ENCODE assay signal across 1 cellular context in the genomic region with DNA sequence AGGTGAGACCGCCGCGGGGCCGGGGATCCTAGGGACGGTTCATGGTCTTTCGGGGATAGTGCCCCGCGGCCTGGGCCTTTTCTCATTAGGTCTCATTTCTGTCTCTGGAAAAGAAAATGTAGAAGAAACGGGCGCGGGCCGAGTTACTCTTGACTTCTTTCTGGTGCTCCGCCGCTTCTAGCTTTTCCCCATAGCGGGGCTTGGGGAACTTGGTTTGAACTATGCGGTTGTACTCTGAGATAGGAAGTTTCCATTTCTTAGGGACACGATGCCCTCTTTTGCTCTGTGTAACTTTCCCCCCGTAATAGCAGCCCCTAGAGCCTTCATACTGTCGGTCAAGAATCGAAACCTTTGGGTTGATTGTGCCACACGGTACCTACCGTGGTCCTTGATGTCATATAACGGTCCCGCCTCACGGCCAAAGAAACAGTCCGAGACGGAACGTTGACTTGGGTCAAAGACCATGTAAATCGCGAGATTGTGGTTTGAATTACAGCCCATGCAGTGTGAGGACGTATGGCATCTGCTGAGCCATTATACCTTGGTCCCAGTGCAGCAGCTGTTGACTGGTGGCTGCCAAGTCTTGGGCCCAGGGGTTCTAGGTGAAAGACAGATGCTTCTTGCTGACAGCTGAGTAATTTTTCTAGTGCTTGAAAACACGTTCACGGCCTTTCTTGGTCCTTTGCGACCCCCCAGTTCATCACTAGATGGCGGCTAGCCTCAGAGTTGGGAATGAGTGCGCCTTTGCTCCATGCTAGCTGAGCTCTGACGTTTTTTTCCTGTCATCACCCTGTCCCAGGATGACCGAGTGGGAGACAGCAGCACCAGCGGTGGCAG.
TF ChIP-seq lines count a peak whose summit lies in the region.

No MANE protein-coding gene starts in this region.

TF ChIP-seq in HepG2, 621 proteins besides CTCF, POLR2A, EP300 and RAD21:
- peak; percentile 5; the same call in 1 of the 2 replicates for TF ChIP-seq ZSCAN9 (CRISPR knock-in tag; IDR thresholded peaks at IDR 0.05; ENCODE audit: borderline replicate concordance)
- TF ChIP-seq ASH2L (IDR thresholded peaks at IDR 0.05; ENCODE audit: insufficient read length, low read depth, low read length) = peak; percentile 9
- TF ChIP-seq ZNF720 (CRISPR knock-in tag; IDR thresholded peaks at IDR 0.05) = no peak
- 0 out of 2 replicates have a peak, but pooled peaks have one; percentile 4 for TF ChIP-seq CREB1 (IDR thresholded peaks at IDR 0.05)
- peak; percentile 26; the same call in 1 of the 2 replicates for TF ChIP-seq CREB1 (CRISPR knock-in tag; IDR thresholded peaks at IDR 0.05)
- 0 out of 2 replicates have a peak, but pooled peaks have one; percentile 5 for TF ChIP-seq REPIN1 (CRISPR knock-in tag; IDR thresholded peaks at IDR 0.05; ENCODE audit: borderline replicate concordance, low read depth)
- TF ChIP-seq SAFB2 (CRISPR knock-in tag; IDR thresholded peaks at IDR 0.05; ENCODE audit: borderline replicate concordance, low read depth) = no peak
- TF ChIP-seq STAG1 (CRISPR knock-in tag; IDR thresholded peaks at IDR 0.05) = peak; percentile 44
- TF ChIP-seq AHR (CRISPR knock-in tag; IDR thresholded peaks at IDR 0.05) = no peak
- TF ChIP-seq, protein P1, sequence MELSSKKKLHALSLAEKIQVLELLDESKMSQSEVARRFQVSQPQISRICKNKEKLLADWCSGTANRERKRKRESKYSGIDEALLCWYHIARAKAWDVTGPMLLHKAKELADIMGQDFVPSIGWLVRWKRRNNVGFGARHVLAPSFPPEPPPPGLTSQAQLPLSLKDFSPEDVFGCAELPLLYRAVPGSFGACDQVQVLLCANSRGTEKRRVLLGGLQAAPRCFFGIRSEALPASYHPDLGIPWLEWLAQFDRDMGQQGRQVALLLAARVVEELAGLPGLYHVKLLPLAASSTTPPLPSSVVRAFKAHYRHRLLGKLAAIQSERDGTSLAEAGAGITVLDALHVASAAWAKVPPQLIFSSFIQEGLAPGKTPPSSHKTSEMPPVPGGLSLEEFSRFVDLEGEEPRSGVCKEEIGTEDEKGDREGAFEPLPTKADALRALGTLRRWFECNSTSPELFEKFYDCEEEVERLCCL (CRISPR knock-in tag; IDR thresholded peaks at IDR 0.05; ENCODE audit: borderline replicate concordance) = 0 out of 2 replicates have a peak, but pooled peaks have one; percentile 61
- peak; percentile 27; the same call in 1 of the 2 replicates for TF ChIP-seq ATF1 (CRISPR knock-in tag; IDR thresholded peaks at IDR 0.05)
- TF ChIP-seq PAX8 (CRISPR knock-in tag; IDR thresholded peaks at IDR 0.05; ENCODE audit: borderline replicate concordance) = no peak
- TF ChIP-seq, protein P2, sequence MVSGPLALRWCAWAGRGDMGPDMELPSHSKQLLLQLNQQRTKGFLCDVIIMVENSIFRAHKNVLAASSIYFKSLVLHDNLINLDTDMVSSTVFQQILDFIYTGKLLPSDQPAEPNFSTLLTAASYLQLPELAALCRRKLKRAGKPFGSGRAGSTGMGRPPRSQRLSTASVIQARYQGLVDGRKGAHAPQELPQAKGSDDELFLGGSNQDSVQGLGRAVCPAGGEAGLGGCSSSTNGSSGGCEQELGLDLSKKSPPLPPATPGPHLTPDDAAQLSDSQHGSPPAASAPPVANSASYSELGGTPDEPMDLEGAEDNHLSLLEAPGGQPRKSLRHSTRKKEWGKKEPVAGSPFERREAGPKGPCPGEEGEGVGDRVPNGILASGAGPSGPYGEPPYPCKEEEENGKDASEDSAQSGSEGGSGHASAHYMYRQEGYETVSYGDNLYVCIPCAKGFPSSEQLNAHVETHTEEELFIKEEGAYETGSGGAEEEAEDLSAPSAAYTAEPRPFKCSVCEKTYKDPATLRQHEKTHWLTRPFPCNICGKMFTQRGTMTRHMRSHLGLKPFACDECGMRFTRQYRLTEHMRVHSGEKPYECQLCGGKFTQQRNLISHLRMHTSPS (CRISPR knock-in tag; IDR thresholded peaks at IDR 0.05; ENCODE audit: low read depth) = 0 out of 2 replicates have a peak, but pooled peaks have one; percentile 3
- 0 out of 2 replicates have a peak, but pooled peaks have one; percentile 29 for TF ChIP-seq ZNF256 (CRISPR knock-in tag; conservative IDR thresholded peaks at IDR 0.05)
- TF ChIP-seq NR2F6 (IDR thresholded peaks at IDR 0.05) = no peak
- no peak for TF ChIP-seq NR2F6 (CRISPR knock-in tag; IDR thresholded peaks at IDR 0.05)
- peak; percentile 24; the same call in 1 of the 2 replicates for TF ChIP-seq PITX1 (CRISPR knock-in tag; IDR thresholded peaks at IDR 0.05)
- no peak for TF ChIP-seq CEBPG (CRISPR knock-in tag; IDR thresholded peaks at IDR 0.05)
- peak; percentile 77 for TF ChIP-seq NR2C2 (CRISPR knock-in tag; IDR thresholded peaks at IDR 0.05; ENCODE audit: borderline replicate concordance)
- TF ChIP-seq ARID2 (CRISPR knock-in tag; IDR thresholded peaks at IDR 0.05; ENCODE audit: borderline replicate concordance) = 0 out of 2 replicates have a peak, but pooled peaks have one; percentile 51
- no peak for TF ChIP-seq HNRNPH1 (optimal IDR thresholded peaks at IDR 0.05; ENCODE audit: low read depth, low read length)
- TF ChIP-seq TEAD3 (CRISPR knock-in tag; optimal IDR thresholded peaks at IDR 0.05; ENCODE audit: borderline replicate concordance) = peak; percentile 19
- peak; percentile 56; the same call in 1 of the 2 replicates for TF ChIP-seq ZNF354B (CRISPR knock-in tag; IDR thresholded peaks at IDR 0.05)
- no peak for TF ChIP-seq RFX5 (IDR thresholded peaks at IDR 0.05; ENCODE audit: low read depth, low read length)
- 0 out of 2 replicates have a peak, but pooled peaks have one; percentile 33 for TF ChIP-seq DNMT1 (CRISPR knock-in tag; IDR thresholded peaks at IDR 0.05)
- 0 out of 2 replicates have a peak, but pooled peaks have one; percentile 7 for TF ChIP-seq ZBTB14 (CRISPR knock-in tag; IDR thresholded peaks at IDR 0.05)
- 0 out of 2 replicates have a peak, but pooled peaks have one; percentile 6 for TF ChIP-seq ZNF878 (CRISPR knock-in tag; IDR thresholded peaks at IDR 0.05)
- 0 out of 2 replicates have a peak, but pooled peaks have one; percentile 18 for TF ChIP-seq ELF4 (CRISPR knock-in tag; IDR thresholded peaks at IDR 0.05; ENCODE audit: borderline replicate concordance)
- TF ChIP-seq ZSCAN12 (CRISPR knock-in tag; IDR thresholded peaks at IDR 0.05) = peak; percentile 73; the same call in 1 of the 2 replicates
- 0 out of 2 replicates have a peak, but pooled peaks have one; percentile 30 for TF ChIP-seq ZNF333 (CRISPR knock-in tag; IDR thresholded peaks at IDR 0.05; ENCODE audit: borderline replicate concordance)
- peak; percentile 66; the same call in 1 of the 2 replicates for TF ChIP-seq ZNF558 (CRISPR knock-in tag; IDR thresholded peaks at IDR 0.05; ENCODE audit: borderline replicate concordance)
- TF ChIP-seq ELF1 (CRISPR knock-in tag; IDR thresholded peaks at IDR 0.05) = 0 out of 2 replicates have a peak, but pooled peaks have one; percentile 11
- peak; percentile 3 for TF ChIP-seq TAF15 (IDR thresholded peaks at IDR 0.05; ENCODE audit: low read depth, low read length, poor library complexity, severe bottlenecking)
- no peak for TF ChIP-seq HNRNPL (IDR thresholded peaks at IDR 0.05; ENCODE audit: low read depth, low read length)
- no peak for TF ChIP-seq ZSCAN31 (CRISPR knock-in tag; IDR thresholded peaks at IDR 0.05; ENCODE audit: low read depth)
- TF ChIP-seq ZNF501 (CRISPR knock-in tag; IDR thresholded peaks at IDR 0.05) = peak; percentile 63; the same call in 1 of the 2 replicates
- 0 out of 2 replicates have a peak, but pooled peaks have one; percentile 11 for TF ChIP-seq MEIS2 (CRISPR knock-in tag; IDR thresholded peaks at IDR 0.05)
- TF ChIP-seq SP1 (IDR thresholded peaks at IDR 0.05) = no peak
- no peak for TF ChIP-seq SP1 (CRISPR knock-in tag; IDR thresholded peaks at IDR 0.05)
- 0 out of 2 replicates have a peak, but pooled peaks have one; percentile 49 for TF ChIP-seq MLLT10 (CRISPR knock-in tag; IDR thresholded peaks at IDR 0.05)
- TF ChIP-seq ZNF317 (CRISPR knock-in tag; IDR thresholded peaks at IDR 0.05) = 0 out of 2 replicates have a peak, but pooled peaks have one; percentile 1
- TF ChIP-seq, protein P3, sequence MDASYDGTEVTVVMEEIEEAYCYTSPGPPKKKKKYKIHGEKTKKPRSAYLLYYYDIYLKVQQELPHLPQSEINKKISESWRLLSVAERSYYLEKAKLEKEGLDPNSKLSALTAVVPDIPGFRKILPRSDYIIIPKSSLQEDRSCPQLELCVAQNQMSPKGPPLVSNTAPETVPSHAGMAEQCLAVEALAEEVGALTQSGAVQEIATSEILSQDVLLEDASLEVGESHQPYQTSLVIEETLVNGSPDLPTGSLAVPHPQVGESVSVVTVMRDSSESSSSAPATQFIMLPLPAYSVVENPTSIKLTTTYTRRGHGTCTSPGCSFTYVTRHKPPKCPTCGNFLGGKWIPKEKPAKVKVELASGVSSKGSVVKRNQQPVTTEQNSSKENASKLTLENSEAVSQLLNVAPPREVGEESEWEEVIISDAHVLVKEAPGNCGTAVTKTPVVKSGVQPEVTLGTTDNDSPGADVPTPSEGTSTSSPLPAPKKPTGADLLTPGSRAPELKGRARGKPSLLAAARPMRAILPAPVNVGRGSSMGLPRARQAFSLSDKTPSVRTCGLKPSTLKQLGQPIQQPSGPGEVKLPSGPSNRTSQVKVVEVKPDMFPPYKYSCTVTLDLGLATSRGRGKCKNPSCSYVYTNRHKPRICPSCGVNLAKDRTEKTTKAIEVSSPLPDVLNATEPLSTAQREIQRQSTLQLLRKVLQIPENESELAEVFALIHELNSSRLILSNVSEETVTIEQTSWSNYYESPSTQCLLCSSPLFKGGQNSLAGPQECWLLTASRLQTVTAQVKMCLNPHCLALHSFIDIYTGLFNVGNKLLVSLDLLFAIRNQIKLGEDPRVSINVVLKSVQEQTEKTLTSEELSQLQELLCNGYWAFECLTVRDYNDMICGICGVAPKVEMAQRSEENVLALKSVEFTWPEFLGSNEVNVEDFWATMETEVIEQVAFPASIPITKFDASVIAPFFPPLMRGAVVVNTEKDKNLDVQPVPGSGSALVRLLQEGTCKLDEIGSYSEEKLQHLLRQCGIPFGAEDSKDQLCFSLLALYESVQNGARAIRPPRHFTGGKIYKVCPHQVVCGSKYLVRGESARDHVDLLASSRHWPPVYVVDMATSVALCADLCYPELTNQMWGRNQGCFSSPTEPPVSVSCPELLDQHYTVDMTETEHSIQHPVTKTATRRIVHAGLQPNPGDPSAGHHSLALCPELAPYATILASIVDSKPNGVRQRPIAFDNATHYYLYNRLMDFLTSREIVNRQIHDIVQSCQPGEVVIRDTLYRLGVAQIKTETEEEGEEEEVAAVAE (CRISPR knock-in tag; IDR thresholded peaks at IDR 0.05; ENCODE audit: borderline replicate concordance) = peak; percentile 17; the same call in 1 of the 2 replicates
- no peak for TF ChIP-seq MATR3 (CRISPR knock-in tag; IDR thresholded peaks at IDR 0.05)
- 0 out of 2 replicates have a peak, but pooled peaks have one; percentile 1 for TF ChIP-seq ZKSCAN8 (CRISPR knock-in tag; IDR thresholded peaks at IDR 0.05; ENCODE audit: borderline replicate concordance)
- TF ChIP-seq SPEN (CRISPR knock-in tag; IDR thresholded peaks at IDR 0.05; ENCODE audit: low read depth) = no peak
- TF ChIP-seq SIN3A (IDR thresholded peaks at IDR 0.05; ENCODE audit: borderline replicate concordance, low read depth, low read length) = 0 out of 2 replicates have a peak, but pooled peaks have one; percentile 30
- TF ChIP-seq KDM5A (IDR thresholded peaks at IDR 0.05; ENCODE audit: borderline replicate concordance, low read length) = peak; percentile 76; the same call in 1 of the 2 replicates
- peak; percentile 10; the same call in 1 of the 2 replicates for TF ChIP-seq GMEB1 (CRISPR knock-in tag; IDR thresholded peaks at IDR 0.05; ENCODE audit: borderline replicate concordance)
- TF ChIP-seq SAP130 (CRISPR knock-in tag; IDR thresholded peaks at IDR 0.05; ENCODE audit: low read depth) = peak; percentile 37; the same call in 1 of the 2 replicates
TF ChIP-seq in HepG2: peak in this region for 33.
